Comparison of ENCODE assay signal across 17 cellular contexts in the genomic region with DNA sequence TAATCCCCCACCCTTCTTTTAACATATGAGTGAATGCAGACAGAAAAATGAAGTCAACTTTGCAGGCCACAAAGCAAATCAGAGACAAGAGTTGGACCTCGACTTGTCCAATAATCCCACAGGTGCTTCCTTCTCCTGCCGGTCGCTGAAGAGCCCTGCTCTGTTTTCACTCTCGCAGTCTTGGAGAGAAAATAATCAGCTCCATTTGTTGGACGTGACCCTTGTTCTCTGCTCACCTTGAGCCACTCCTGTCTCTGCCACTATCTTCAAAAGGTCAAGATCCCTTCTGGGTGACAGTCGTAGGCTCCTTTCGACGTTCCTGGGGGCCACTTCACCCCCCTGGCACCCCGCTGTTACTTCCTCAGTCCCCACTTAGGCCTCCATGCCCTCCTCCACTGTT. TPM values are rescaled to one million over a fixed set of nuclear protein-coding genes. Genes with fewer than 3 reads are reported as not detected.
DNase-seq lines count a peak whose midpoint lies in the region; ATAC-seq and TF ChIP-seq lines count a peak whose summit lies in the region.
"Had no signal": no experiment of that assay in that cellular context is flagged by ENCODE, and none has a peak within 500 bp of the region (broad histone marks: within the 10 kb centered on the region; RNA-seq: fewer than 3 reads in every experiment).

No MANE protein-coding gene starts in this region.

- H3K4me1 Mint-ChIP-seq in endodermal cell, result peaks cover 32% of the 10 kb centered on the region
- peaks cover 15% of the 10 kb centered on the region for H3K4me1 Mint-ChIP-seq in progenitor cell of endocrine pancreas (ENCODE audit: low read depth)

- peak overlapping the region; percentile 31 for H3K27ac Mint-ChIP-seq in endodermal cell
- peak overlapping the region; percentile 77 for H3K27ac Mint-ChIP-seq in progenitor cell of endocrine pancreas

- TF ChIP-seq CTCF in Panc1 (IDR thresholded peaks at IDR 0.05) (no peak), endodermal cell (conservative IDR thresholded peaks at IDR 0.05) (no peak), progenitor cell of endocrine pancreas (IDR thresholded peaks at IDR 0.05; ENCODE audit: unreplicated experiment) (no peak)

- peak overlapping the region; percentile 98 for H3K27ac ChIP-seq in Panc1 (ENCODE audit: low read length)
- no peak overlapping the region for H3K27ac ChIP-seq in endodermal cell (ENCODE audit: low read depth, low read length)

- ATAC-seq in Panc1 (no peak), GM19452 (IDR thresholded peaks at IDR 0.05; ENCODE audit: unreplicated experiment) (no peak), HG02763 (IDR thresholded peaks at IDR 0.05; ENCODE audit: unreplicated experiment) (no peak)
- ATAC-seq: activated CD4-positive, CD25-positive, alpha-beta regulatory T cell treated with anti-CD3 and anti-CD28 coated beads, Interleukin-2, amount 50 U/mL, for 24 hours; left colon had no signal

- no TSS peak for BruUV-seq in Panc1 (replicated peaks; lab: Mats Ljungman, UMichigan)

- H3K36me3 Mint-ChIP-seq in endodermal cell (ENCODE audit: low read depth) (peaks cover 7% of the 10 kb centered on the region), progenitor cell of endocrine pancreas (ENCODE audit: insufficient read depth) (no peaks in the 10 kb centered on the region)

- CTCF ChIA-PET in Panc1 (lab: Charles Lee), result no interaction called here

- no peaks in the 10 kb centered on the region for H3K27me3 ChIP-seq in Panc1 (ENCODE audit: control insufficient read depth, insufficient read depth, low read length)
- H3K27me3 ChIP-seq in endodermal cell (ENCODE audit: control insufficient read depth, insufficient read depth, low read length, poor library complexity, severe bottlenecking), result no peaks in the 10 kb centered on the region

- 71 to 80% methylated on average over 9 of the region's 9 CpGs for WGBS in endodermal cell (ENCODE audit: insufficient coverage in 1 of 2, insufficient read length in 1 of 2), 2 experiments

- H3K27me3 Mint-ChIP-seq in endodermal cell (ENCODE audit: insufficient read depth) (no peaks in the 10 kb centered on the region), progenitor cell of endocrine pancreas (no peaks in the 10 kb centered on the region)

- H3K9ac ChIP-seq in endodermal cell (ENCODE audit: extremely low read depth, low read length, poor library complexity, severe bottlenecking), result no peak overlapping the region

- intact Hi-C loops in Panc1 (cut with micrococcal nuclease; ENCODE audit: unreplicated experiment), result loop anchor here (2.0 to 10.0 kb wide), 3 partner anchors 17 to 567 kb away; no protein-coding TSS in a partner anchor

- POLR2A ChIA-PET in Panc1 (lab: Charles Lee), result interaction anchor here (0.7 kb wide), 1 partner anchor 64 kb away, joined by 4 read pairs; no protein-coding TSS in a partner anchor

- no peak overlapping the region for H3K4me3 ChIP-seq in Panc1 (ENCODE audit: low read depth in 2 of 2, low read length in 2 of 2)
- H3K4me3 ChIP-seq in endodermal cell (ENCODE audit: low read length), result no peak overlapping the region

- H3K9me3 Mint-ChIP-seq in endodermal cell (peaks cover 4% of the 10 kb centered on the region), progenitor cell of endocrine pancreas (ENCODE audit: low read depth) (peaks cover 10% of the 10 kb centered on the region)

- DNase-seq in activated CD8-positive, alpha-beta memory T cell treated with anti-CD3 and anti-CD28 coated beads for 24 hours, result peak; percentile 38
- no peak for DNase-seq in activated CD8-positive, alpha-beta memory T cell treated with anti-CD3 and anti-CD28 coated beads, Interleukin-2, amount 50 U/mL, for 4 hours
- DNase-seq in Panc1 (ENCODE audit: low read depth, low spot score) (no peak), endodermal cell (peak; percentile 48), progenitor cell of endocrine pancreas (ENCODE audit: low spot score, unreplicated experiment) (no peak), RKO (ENCODE audit: low spot score) (no peak)
- DNase-seq: central memory CD4-positive, alpha-beta T cell; GOT3; left colon; NCI-H1436; NCI-H2227 treated with DMSO at 0.1 percent for 48 hours; stimulated activated CD4-positive, alpha-beta T cell treated with anti-CD3 and anti-CD28 coated beads, Interleukin-12 subunit alpha, Interleukin-12 subunit beta, amount 100 ng/mL, for 4 hours; stimulated activated naive CD4-positive, alpha-beta T cell treated with Interleukin-2 at 50 U/mL for 16 hours; T-helper 2 cell had no signal

- in situ Hi-C loops in Panc1 (cut with HindIII; ENCODE audit: low pct_unique_long_range_greater_than_20kb, low sequenced_read_pairs), result no loop called here

- H3K9me3 ChIP-seq in Panc1 (ENCODE audit: control insufficient read depth, insufficient read depth, low read depth, low read length), result peaks cover 5% of the 10 kb centered on the region; the same call in 1 of the 2 replicates
- H3K9me3 ChIP-seq in endodermal cell (ENCODE audit: control insufficient read depth, low read length), result no peaks in the 10 kb centered on the region

- peaks cover 13% of the 10 kb centered on the region; the same call in 1 of the 2 replicates for H3K36me3 ChIP-seq in Panc1 (ENCODE audit: control insufficient read depth, insufficient read depth, low read length)
- H3K36me3 ChIP-seq in endodermal cell (ENCODE audit: control insufficient read depth, insufficient read depth, low read length), result peaks cover 10% of the 10 kb centered on the region

- H3K4me3 Mint-ChIP-seq in endodermal cell (no peak overlapping the region), progenitor cell of endocrine pancreas (ENCODE audit: low read depth) (no peak overlapping the region)

- H3K4me1 ChIP-seq in Panc1 (ENCODE audit: control insufficient read depth, insufficient read depth, low read length) (peaks cover 10% of the 10 kb centered on the region), endodermal cell (ENCODE audit: control insufficient read depth, insufficient read depth, low read length) (no peaks in the 10 kb centered on the region)

RNA-seq across cellular contexts. Expression of gene KLF6, which starts 2.8 kb away (rescaled TPM):
- total RNA-seq in Panc1 (2021; ENCODE audit: unreplicated experiment) (177 TPM), endodermal cell (10 to 100 TPM; 59.0 to 71.2 TPM), progenitor cell of endocrine pancreas (95.5 and 109 TPM in 2 replicates)
- polyA plus RNA-seq in Panc1 (2012; ENCODE audit: insufficient read length), result 108 TPM
- 36.4 TPM for polyA plus RNA-seq in endodermal cell (2013, experiment 1 of 2)
- polyA plus RNA-seq in endodermal cell (2013, experiment 2 of 2), result 43.6 TPM

Comparison
In these comparisons a context has a peak if more than half of its experiments do, and no peak if none do; other contexts are left out.
1. DNase-seq: peak in activated CD8-positive, alpha-beta memory T cell treated with anti-CD3 and anti-CD28 coated beads for 24 hours (single experiment) and endodermal cell (single experiment); none in activated CD8-positive, alpha-beta memory T cell treated with anti-CD3 and anti-CD28 coated beads, Interleukin-2, amount 50 U/mL, for 4 hours (single experiment), Panc1 (single experiment), progenitor cell of endocrine pancreas (single experiment) and RKO (single experiment).